24 cellular contexts compared by ENCODE assay signal in the genomic region with DNA sequence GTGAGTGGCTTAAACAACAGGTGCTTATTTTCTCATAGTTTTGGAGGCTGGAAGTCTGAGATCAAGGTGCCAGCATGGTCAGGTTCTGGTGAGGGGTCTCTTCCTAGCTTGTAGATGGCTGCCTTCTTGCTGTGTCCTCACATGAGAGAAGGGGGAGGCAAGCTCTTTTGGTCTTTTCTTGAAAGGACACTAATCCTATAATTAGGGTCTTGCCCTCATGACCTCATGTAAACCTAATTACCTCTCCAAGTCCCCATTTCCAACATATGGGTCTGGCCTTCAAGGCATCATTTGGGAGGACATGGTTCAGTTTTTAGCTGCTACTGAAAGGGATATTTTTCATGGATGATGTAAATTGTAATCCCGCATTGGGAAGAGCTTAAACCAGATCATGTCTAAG. TPM values are rescaled to one million over a fixed set of nuclear protein-coding genes. Genes with fewer than 3 reads are reported as not detected.
"Had no signal": no experiment of that assay in that cellular context is flagged by ENCODE, and none has a peak within 500 bp of the region (broad histone marks: within the 10 kb centered on the region; RNA-seq: fewer than 3 reads in every experiment).

No MANE protein-coding gene starts in this region.

- H3K27ac ChIP-seq: coronary artery, epithelial cell of prostate, esophagus squamous epithelium, gastrocnemius medialis, heart right ventricle, left lung, lower lobe of right lung had no signal

- H3K36me3 Mint-ChIP-seq: mesothelial cell of epicardium, naive B cell had no signal

- H3K4me3 Mint-ChIP-seq: effector memory CD8-positive, alpha-beta T cell; endodermal cell; mesothelial cell of epicardium; naive B cell had no signal

- H3K36me3 ChIP-seq: esophagus squamous epithelium, gastrocnemius medialis, heart right ventricle, left lung, lower lobe of right lung had no signal

- DNase-seq: effector CD8-positive, alpha-beta T cell; effector memory CD8-positive, alpha-beta T cell; endodermal cell; erythroblast; esophagus squamous epithelium; foreskin fibroblast; gastrocnemius medialis; glutamatergic neuron; head of caudate nucleus; heart right ventricle; hippocampal formation; left cardiac atrium; left lung; left ventricle myocardium superior; lower lobe of right lung; mesenchymal stem cell; mucosa of descending colon; naive B cell had no signal

- H3K27me3 ChIP-seq: esophagus squamous epithelium, gastrocnemius medialis, heart right ventricle, left lung had no signal

- H3K4me1 Mint-ChIP-seq: endodermal cell, naive B cell had no signal

- H3K9me3 Mint-ChIP-seq: effector memory CD8-positive, alpha-beta T cell; endodermal cell; mesothelial cell of epicardium; naive B cell had no signal

- H3K9me3 ChIP-seq: esophagus squamous epithelium, gastrocnemius medialis, heart right ventricle, left lung, lower lobe of right lung, mucosa of descending colon had no signal

- H3K27ac Mint-ChIP-seq: effector memory CD8-positive, alpha-beta T cell; endodermal cell; mesothelial cell of epicardium had no signal

- H3K27me3 Mint-ChIP-seq: effector memory CD8-positive, alpha-beta T cell; naive B cell had no signal

- H3K4me1 ChIP-seq: esophagus squamous epithelium, gastrocnemius medialis, left lung, lower lobe of right lung had no signal

- H3K4me3 ChIP-seq: coronary artery, esophagus squamous epithelium, gastrocnemius medialis, heart right ventricle, left lung, lower lobe of right lung, mucosa of descending colon had no signal

RNA-seq across cellular contexts. Expression of gene RAMP1, which starts 42.9 kb away (rescaled TPM):
- total RNA-seq: dermis microvascular lymphatic vessel endothelial cell, glomerular endothelial cell, lung microvascular endothelial cell had no signal
